Comparison of ENCODE assay signal across 1 cellular context in genomic region chr6:15996030-15996429, GRCh38.
A peak's percentile ranks its signal among the peaks of the same experiment; 100 is the strongest.
TF ChIP-seq lines count a peak whose summit lies in the region.

No MANE protein-coding gene starts in this region.

TF ChIP-seq in K562, 482 proteins besides CTCF, POLR2A, EP300 and RAD21 (continued from another document and continues in another):
- TF ChIP-seq MGA (IDR thresholded peaks at IDR 0.05) (no peak), SRSF7 (optimal IDR thresholded peaks at IDR 0.05; ENCODE audit: low read depth, low read length) (no peak), RBM14 (IDR thresholded peaks at IDR 0.05; ENCODE audit: borderline replicate concordance, insufficient read depth, low read depth, low read length) (no peak), ARID3B (CRISPR knock-in tag; IDR thresholded peaks at IDR 0.05; ENCODE audit: borderline replicate concordance) (no peak), GABPA (tag; conservative IDR thresholded peaks at IDR 0.05; ENCODE audit: low read depth) (no peak), HMBOX1 (IDR thresholded peaks at IDR 0.05) (no peak), DIDO1 (tag; IDR thresholded peaks at IDR 0.05; ENCODE audit: low read depth) (no peak), ZNF583 (CRISPR knock-in tag; IDR thresholded peaks at IDR 0.05) (no peak), NBN (IDR thresholded peaks at IDR 0.05; ENCODE audit: low read depth) (no peak), DDX20 (tag; IDR thresholded peaks at IDR 0.05; ENCODE audit: low read depth) (no peak), TFAM (CRISPR knock-in tag; conservative IDR thresholded peaks at IDR 0.05) (no peak), MYC (IDR thresholded peaks at IDR 0.05; ENCODE audit: low read depth, low read length) (0 out of 2 replicates have a peak, but pooled peaks have one; percentile 36), MYC (CRISPR knock-in tag; IDR thresholded peaks at IDR 0.05; ENCODE audit: borderline replicate concordance, low read depth) (no peak), ZNF41 (CRISPR knock-in tag; conservative IDR thresholded peaks at IDR 0.05) (no peak), HNRNPLL (IDR thresholded peaks at IDR 0.05; ENCODE audit: low read depth, low read length, poor library complexity, severe bottlenecking) (no peak), EHMT2 (IDR thresholded peaks at IDR 0.05) (peak; percentile 67; the same call in 1 of the 2 replicates), ZNF263 (CRISPR knock-in tag; IDR thresholded peaks at IDR 0.05; ENCODE audit: borderline replicate concordance) (no peak), HDAC1 (IDR thresholded peaks at IDR 0.05) (peak in 1 of 2 experiments; percentile 51; a peak in 1 of 4 replicates), XRCC5 (IDR thresholded peaks at IDR 0.05; ENCODE audit: low read depth, low read length) (no peak), SPI1 (IDR thresholded peaks at IDR 0.05; ENCODE audit: borderline replicate concordance, low read depth, low read length) (0 out of 2 replicates have a peak, but pooled peaks have one; percentile 28), CREB3 (tag; conservative IDR thresholded peaks at IDR 0.05; ENCODE audit: low read depth) (no peak), KDM1A (IDR thresholded peaks at IDR 0.05) (no peak), JUND (IDR thresholded peaks at IDR 0.05; ENCODE audit: borderline replicate concordance, low read depth, low read length) (peak; percentile 91), JUND (tag; IDR thresholded peaks at IDR 0.05; ENCODE audit: borderline replicate concordance, low read depth, low read length) (peak; percentile 87), CBX2 (IDR thresholded peaks at IDR 0.05; ENCODE audit: insufficient read depth, low read length, poor library complexity, severe bottlenecking) (no peak), ZKSCAN3 (CRISPR knock-in tag; IDR thresholded peaks at IDR 0.05) (no peak), ZNF780A (CRISPR knock-in tag; IDR thresholded peaks at IDR 0.05) (no peak), ZNF551 (CRISPR knock-in tag; IDR thresholded peaks at IDR 0.05) (no peak), PHF20 (IDR thresholded peaks at IDR 0.05; ENCODE audit: partially characterized antibody) (no peak), TOE1 (IDR thresholded peaks at IDR 0.05; ENCODE audit: borderline replicate concordance) (no peak), TOE1 (CRISPR knock-in tag; IDR thresholded peaks at IDR 0.05; ENCODE audit: borderline replicate concordance, low read depth) (no peak), U2AF1 (optimal IDR thresholded peaks at IDR 0.05; ENCODE audit: low read depth, low read length) (no peak), PML (IDR thresholded peaks at IDR 0.05; ENCODE audit: low read length) (no peak), DACH1 (IDR thresholded peaks at IDR 0.05; ENCODE audit: partially characterized antibody) (no peak), BRF1 (IDR thresholded peaks at IDR 0.05; ENCODE audit: borderline replicate concordance, extremely low read depth, insufficient read length) (no peak), ZNF121 (CRISPR knock-in tag; conservative IDR thresholded peaks at IDR 0.05) (no peak), ZNF212 (CRISPR knock-in tag; IDR thresholded peaks at IDR 0.05) (no peak), NONO (IDR thresholded peaks at IDR 0.05; ENCODE audit: low read depth in 2 of 2, low read length in 1 of 2) (no peak), CHD2 (IDR thresholded peaks at IDR 0.05; ENCODE audit: low read depth, low read length) (no peak), OTX1 (CRISPR knock-in tag; IDR thresholded peaks at IDR 0.05) (no peak), FOXA1 (IDR thresholded peaks at IDR 0.05; ENCODE audit: borderline replicate concordance) (no peak), SMAD4 (CRISPR knock-in tag; conservative IDR thresholded peaks at IDR 0.05) (0 out of 2 replicates have a peak, but pooled peaks have one; percentile 36), ARID4B (CRISPR knock-in tag; IDR thresholded peaks at IDR 0.05) (no peak), ZNF224 (CRISPR knock-in tag; IDR thresholded peaks at IDR 0.05) (no peak), SETDB1 (IDR thresholded peaks at IDR 0.05; ENCODE audit: low read length) (no peak), NRF1 (conservative IDR thresholded peaks at IDR 0.05 in 1 of 2, IDR thresholded peaks at IDR 0.05 in 1 of 2) (no peak), BACH1 (tag; IDR thresholded peaks at IDR 0.05) (no peak), CREB3L1 (IDR thresholded peaks at IDR 0.05; ENCODE audit: borderline replicate concordance, low read depth) (0 out of 2 replicates have a peak, but pooled peaks have one; percentile 29), NFRKB (IDR thresholded peaks at IDR 0.05; ENCODE audit: low read depth) (no peak)
